ENCODE assay signal across 8 cellular contexts in the genomic region with DNA sequence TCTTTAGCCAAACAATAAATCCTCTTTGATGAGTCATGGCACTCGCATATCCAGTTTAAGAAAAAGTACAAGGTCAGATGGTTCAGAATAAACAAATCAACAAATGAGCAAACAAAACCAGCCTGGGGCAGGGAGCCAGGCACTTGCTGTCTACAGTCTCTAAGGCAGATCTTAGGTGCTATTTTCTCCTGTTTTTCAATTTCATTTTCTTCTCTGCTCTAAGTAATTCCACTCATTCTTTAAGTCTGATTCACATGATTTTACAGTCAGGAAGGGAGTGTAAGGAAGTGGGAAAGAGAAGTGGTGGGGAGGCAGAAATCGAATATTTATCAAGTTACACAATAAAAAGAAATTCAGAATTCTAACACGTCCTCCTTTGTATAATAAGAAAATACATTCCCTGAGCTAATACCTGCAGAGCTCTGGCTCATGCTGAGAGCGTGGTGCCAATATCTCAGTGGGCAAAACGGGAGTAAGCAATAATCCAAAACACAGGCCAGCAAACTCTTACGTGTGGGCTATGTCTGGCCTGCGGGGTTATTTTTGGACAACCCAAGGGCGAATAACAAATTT.
DNase-seq lines count a peak whose midpoint lies in the region; ATAC-seq and TF ChIP-seq lines count a peak whose summit lies in the region.
"Had no signal": no experiment of that assay in that cellular context is flagged by ENCODE, and none has a peak within 500 bp of the region (broad histone marks: within the 10 kb centered on the region; RNA-seq: fewer than 3 reads in every experiment).

No MANE protein-coding gene starts in this region.

- H3K27ac ChIP-seq in tibial artery: peak overlapping the region; percentile 48 to 54

- H3K36me3 ChIP-seq in adipocyte (ENCODE audit: control insufficient read depth, insufficient read depth, low read length, severe bottlenecking) (no peaks in the 10 kb centered on the region), tibial artery (no peaks in the 10 kb centered on the region)

- peak overlapping the region; percentile 12 for H3K4me3 ChIP-seq in adipocyte (ENCODE audit: low read length)
- peak overlapping the region in 1 of 2 donors; percentile 3 for H3K4me3 ChIP-seq in tibial artery

- DNase-seq in HT1080 (ENCODE audit: low read depth): peak; percentile 95
- peak; percentile 13 for DNase-seq in adipocyte (ENCODE audit: low read depth)
- DNase-seq in left ventricle myocardium superior: no peak
- DNase-seq in tibial artery: peak in 1 of 2 donors; percentile 61
- no peak for DNase-seq in CD1c-positive myeloid dendritic cell (ENCODE audit: extremely low spot score)
- no peak for DNase-seq in germinal center (ENCODE audit: low spot score)
- DNase-seq in stimulated activated naive CD8-positive, alpha-beta T cell treated with anti-CD3 and anti-CD28 coated beads, Interleukin-15, Interleukin-2, amounts not matched to agents 100 U/mL and 50 U/mL, for 24 hours: no peak
- DNase-seq: islet precursor cell had no signal

- H3K27me3 ChIP-seq in adipocyte (replicated peaks; ENCODE audit: control insufficient read depth, insufficient read depth, low read length): no peaks in the 10 kb centered on the region
- H3K27me3 ChIP-seq in tibial artery: no peaks in the 10 kb centered on the region

- intact Hi-C loops in left ventricle myocardium superior (cut with micrococcal nuclease): no loop called here
- intact Hi-C loops in tibial artery (cut with DNase I; ENCODE audit: low total_unique reads): no loop called here

- no peak for TF ChIP-seq CTCF in tibial artery (IDR thresholded peaks at IDR 0.05)

- H3K9ac ChIP-seq in adipocyte (ENCODE audit: low read length): no peak overlapping the region

- H3K9me3 ChIP-seq in adipocyte (ENCODE audit: control insufficient read depth, low read length) (no peaks in the 10 kb centered on the region), tibial artery (no peaks in the 10 kb centered on the region)

- H3K4me1 ChIP-seq in adipocyte (ENCODE audit: control insufficient read depth, insufficient read depth, low read length) (no peaks in the 10 kb centered on the region), tibial artery (peaks cover 0 to 18% (median 9%) of the 10 kb centered on the region in 4 donors)

- peak; percentile 79 for ATAC-seq in left ventricle myocardium superior
- no peak for ATAC-seq in stimulated activated naive CD8-positive, alpha-beta T cell treated with anti-CD3 and anti-CD28 coated beads, Interleukin-15, Interleukin-2, amounts not matched to agents 100 U/mL and 50 U/mL, for 24 hours

Comparison
In these comparisons a context has a peak if more than half of its experiments do, and no peak if none do; other contexts are left out.
1. DNase-seq: peak in HT1080 (single experiment) and adipocyte (single experiment); none in left ventricle myocardium superior (single experiment), CD1c-positive myeloid dendritic cell (single experiment), germinal center (single experiment) and stimulated activated naive CD8-positive, alpha-beta T cell treated with anti-CD3 and anti-CD28 coated beads, Interleukin-15, Interleukin-2, amounts not matched to agents 100 U/mL and 50 U/mL, for 24 hours (single experiment).